In genomic region chr10:104415526-104416165, GRCh38 we compare ENCODE assay signal across 16 cellular contexts.
"Had no signal": no experiment of that assay in that cellular context is flagged by ENCODE, and none has a peak within 500 bp of the region (broad histone marks: within the 10 kb centered on the region; RNA-seq: fewer than 3 reads in every experiment).

No MANE protein-coding gene starts in this region.

- FAIRE-seq: colon, small intestine had no signal

- ATAC-seq: gastroesophageal sphincter, left lobe of liver, natural killer cell had no signal

- H3K27ac ChIP-seq: esophagus muscularis mucosa, gastroesophageal sphincter, ovary, right atrium auricular region, uterus had no signal

- H3K4me1 ChIP-seq: esophagus muscularis mucosa, gastroesophageal sphincter, right atrium auricular region, uterus had no signal

- H3K4me3 ChIP-seq: esophagus muscularis mucosa, gastroesophageal sphincter, ovary, right atrium auricular region, uterus had no signal

- H3K27me3 ChIP-seq: esophagus muscularis mucosa, gastroesophageal sphincter, ovary, right atrium auricular region, uterus had no signal

- H3K36me3 ChIP-seq: esophagus muscularis mucosa, gastroesophageal sphincter, ovary, right atrium auricular region, uterus had no signal

- DNase-seq: cerebellar nuclear complex; effector CD4-positive, alpha-beta T cell; immature natural killer cell; kidney glomerular epithelial cell; natural killer cell; nucleus accumbens; ovary; small intestine; stimulated activated CD4-positive, alpha-beta T cell treated with anti-CD3 and anti-CD28 coated beads, Interleukin-12 subunit alpha, Interleukin-12 subunit beta, amount 100 ng/mL, for 4 hours; stimulated activated naive CD4-positive, alpha-beta T cell treated with Interleukin-2 at 50 U/mL for 16 hours; uterus had no signal

- H3K9me3 ChIP-seq: esophagus muscularis mucosa, gastroesophageal sphincter, ovary, right atrium auricular region, uterus had no signal
